9 cellular contexts compared by ENCODE assay signal in genomic region chr6:43669050-43669921, GRCh38. TPM values are rescaled to one million over a fixed set of nuclear protein-coding genes. Genes with fewer than 3 reads are reported as not detected.
DNase-seq lines count a peak whose midpoint lies in the region; ATAC-seq and TF ChIP-seq lines count a peak whose summit lies in the region.
"Had no signal": no experiment of that assay in that cellular context is flagged by ENCODE, and none has a peak within 500 bp of the region (broad histone marks: within the 10 kb centered on the region; RNA-seq: fewer than 3 reads in every experiment).

No MANE protein-coding gene starts in this region.

- H3K27ac ChIP-seq in heart right ventricle (peak overlapping the region; percentile 19 to 85 (median 78)), gastrocnemius medialis (peak overlapping the region; percentile 95 to 97 (median 96))
- H3K27ac ChIP-seq: SJCRH30 had no signal

- in situ Hi-C loops in gastrocnemius medialis (cut with MboI; ENCODE audit: low sequenced_read_pairs in 4 of 4) (loop anchor here (5.0 to 25.0 kb wide), 4 partner anchors 86 to 418 kb away; no protein-coding TSS in a partner anchor), HAP-1 (cut with MboI; ENCODE audit: low sequenced_read_pairs) (loop anchor here (25.0 kb wide), 1 partner anchor 418 kb away; no protein-coding TSS in a partner anchor)

- H3K27me3 Mint-ChIP-seq in activated CD4-positive, alpha-beta memory T cell treated with anti-CD3 and anti-CD28 coated beads, Interleukin-2, amount 10 ng/mL, durations not matched to agents 7 days and 5 days: peaks cover 6% of the 10 kb centered on the region

- H3K27me3 ChIP-seq in heart right ventricle (no peaks in the 10 kb centered on the region), gastrocnemius medialis (no peaks in the 10 kb centered on the region), HAP-1 (ENCODE audit: low read depth) (no peaks in the 10 kb centered on the region)
- H3K27me3 ChIP-seq: SJCRH30 had no signal

- peak in 1 of 2 donors; percentile 7 for TF ChIP-seq POLR2A in gastrocnemius medialis (IDR thresholded peaks at IDR 0.05)

- TF ChIP-seq CTCF in heart right ventricle (IDR thresholded peaks at IDR 0.05) (peak in 1 of 9 donors; percentile 11), gastrocnemius medialis (IDR thresholded peaks at IDR 0.05 in 4 of 5, conservative IDR thresholded peaks at IDR 0.05 in 1 of 5) (no peak)

- POLR2A ChIA-PET in activated CD4-positive, alpha-beta memory T cell treated with anti-CD3 and anti-CD28 coated beads, Interleukin-2, amount 10 ng/mL, durations not matched to agents 7 days and 5 days (lab: Charles Lee): interaction anchor here (0.6 to 2.2 kb wide), 5 partner anchors 11 to 119 kb away, joined by 3 to 23 read pairs (median 5); partner anchors contain the start of genes GTPBP2, MAD2L1BP and MRPS18A

- H3K36me3 ChIP-seq in heart right ventricle (peaks cover 0 to 41% (median 21%) of the 10 kb centered on the region in 9 donors), gastrocnemius medialis (peaks cover 0 to 25% of the 10 kb centered on the region in 2 donors), HAP-1 (replicated peaks) (peaks cover 25% of the 10 kb centered on the region)

- intact Hi-C loops in heart right ventricle (cut with DNase I) (loop anchor here (2.0 to 10.0 kb wide), 13 partner anchors 48 to 410 kb away; partner anchors contain the start of gene VEGFA (in 1 of the 10)), gastrocnemius medialis (cut with DNase I; ENCODE audit: low total_unique reads) (loop anchor here (2.0 kb wide), 2 partner anchors 102 to 284 kb away; partner anchors contain the start of gene VEGFA)

- H3K4me1 Mint-ChIP-seq in activated CD4-positive, alpha-beta memory T cell treated with anti-CD3 and anti-CD28 coated beads, Interleukin-2, amount 10 ng/mL, durations not matched to agents 7 days and 5 days: peaks cover 41% of the 10 kb centered on the region

- CTCF ChIA-PET in activated CD4-positive, alpha-beta memory T cell treated with anti-CD3 and anti-CD28 coated beads, Interleukin-2, amount 10 ng/mL, durations not matched to agents 7 days and 5 days (lab: Charles Lee): interaction anchor here (1.1 to 3.7 kb wide), 10 partner anchors 16 to 410 kb away, joined by 3 to 22 read pairs (median 8); partner anchors contain the start of genes MRPS18A and VEGFA

- DNase-seq in GM03348 (ENCODE audit: low spot score) (peak; percentile 81), heart right ventricle (peak; percentile 72 to 77), gastrocnemius medialis (peak; percentile 62 to 75), T1000 (lab: John Stamatoyannopoulos, UW) (no peak), NCI-H2227 treated with DMSO at 0.1 percent for 48 hours (lab: John Stamatoyannopoulos, UW) (no peak), NCI-H1048 (lab: John Stamatoyannopoulos, UW) (no peak), HAP-1 (ENCODE audit: low spot score in 2 of 2) (no peak)
- DNase-seq in activated CD4-positive, alpha-beta memory T cell treated with anti-CD3 and anti-CD28 coated beads, Interleukin-2, amount 10 ng/mL, durations not matched to agents 7 days and 5 days: no peak

- peak; percentile 62 to 81 (median 70) for ATAC-seq in heart right ventricle
- ATAC-seq in gastrocnemius medialis: peak; percentile 19 to 28

- H3K9me3 ChIP-seq in heart right ventricle (no peaks in the 10 kb centered on the region), gastrocnemius medialis (no peaks in the 10 kb centered on the region), HAP-1 (no peaks in the 10 kb centered on the region)
- H3K9me3 ChIP-seq: SJCRH30 had no signal

- H3K27ac Mint-ChIP-seq in activated CD4-positive, alpha-beta memory T cell treated with anti-CD3 and anti-CD28 coated beads, Interleukin-2, amount 10 ng/mL, durations not matched to agents 7 days and 5 days: peak overlapping the region; percentile 83

- 36 to 37% methylated on average over 15 of the region's 15 CpGs for WGBS in heart right ventricle, 2 donors

- no peaks in the 10 kb centered on the region for H3K9me3 Mint-ChIP-seq in activated CD4-positive, alpha-beta memory T cell treated with anti-CD3 and anti-CD28 coated beads, Interleukin-2, amount 10 ng/mL, durations not matched to agents 7 days and 5 days

- H3K4me3 ChIP-seq in heart right ventricle (no peak overlapping the region), gastrocnemius medialis (no peak overlapping the region), HAP-1 (no peak overlapping the region)
- H3K4me3 ChIP-seq: SJCRH30 had no signal

- H3K36me3 Mint-ChIP-seq in activated CD4-positive, alpha-beta memory T cell treated with anti-CD3 and anti-CD28 coated beads, Interleukin-2, amount 10 ng/mL, durations not matched to agents 7 days and 5 days (ENCODE audit: low read depth): peaks cover 29% of the 10 kb centered on the region

- H3K4me1 ChIP-seq in heart right ventricle (peaks cover 26 to 49% (median 41%) of the 10 kb centered on the region in 9 donors), gastrocnemius medialis (peaks cover 70 to 76% of the 10 kb centered on the region in 2 donors), HAP-1 (no peaks in the 10 kb centered on the region)

- H3K4me3 Mint-ChIP-seq in activated CD4-positive, alpha-beta memory T cell treated with anti-CD3 and anti-CD28 coated beads, Interleukin-2, amount 10 ng/mL, durations not matched to agents 7 days and 5 days: no peak overlapping the region

RNA-seq across cellular contexts. Expression of gene MRPS18A, which starts 18.3 kb away (rescaled TPM):
- total RNA-seq in activated CD4-positive, alpha-beta memory T cell treated with anti-CD3 and anti-CD28 coated beads, Interleukin-2, amount 10 ng/mL, durations not matched to agents 7 days and 5 days: 10 to 100 TPM; 38.5 to 40.5 TPM
- total RNA-seq in heart right ventricle (10 to 100 TPM; 36.0 to 52.9 (median 40.6) TPM), gastrocnemius medialis (100 to 1,000 TPM; 161 to 171 (median 168) TPM)
- 100 to 1,000 TPM in 1 of 2 donors, 10 to 100 TPM in 1; 30.4 to 103 TPM for polyA plus RNA-seq in heart right ventricle

RNA-seq across cellular contexts. Expression of gene RSPH9, which starts 24.4 kb away (rescaled TPM):
- total RNA-seq in activated CD4-positive, alpha-beta memory T cell treated with anti-CD3 and anti-CD28 coated beads, Interleukin-2, amount 10 ng/mL, durations not matched to agents 7 days and 5 days: not detected
- under 1 TPM in 5 of 10 donors, not detected in 5; 0.09 to 0.15 (median 0.12) TPM for total RNA-seq in heart right ventricle
- polyA plus RNA-seq in heart right ventricle: under 1 TPM; 0.44 to 0.45 TPM
- under 1 TPM in 1 of 4 donors, not detected in 3; 0.09 TPM for total RNA-seq in gastrocnemius medialis
- total RNA-seq: SJCRH30 had no signal

RNA-seq across cellular contexts. Expression of gene MAD2L1BP, which starts 33.6 kb away (rescaled TPM):
- total RNA-seq in activated CD4-positive, alpha-beta memory T cell treated with anti-CD3 and anti-CD28 coated beads, Interleukin-2, amount 10 ng/mL, durations not matched to agents 7 days and 5 days: 10 to 100 TPM; 40.4 to 41.8 TPM
- total RNA-seq in heart right ventricle: 10 to 100 TPM; 20.7 to 34.8 (median 28.1) TPM
- polyA plus RNA-seq in heart right ventricle: 10 to 100 TPM; 13.5 to 29.2 TPM
- total RNA-seq in gastrocnemius medialis: 10 to 100 TPM; 25.1 to 55.4 (median 25.2) TPM

RNA-seq across cellular contexts. Expression of gene GTPBP2, which starts 40.2 kb away (rescaled TPM):
- 100 to 1,000 TPM; 107 to 112 TPM for total RNA-seq in activated CD4-positive, alpha-beta memory T cell treated with anti-CD3 and anti-CD28 coated beads, Interleukin-2, amount 10 ng/mL, durations not matched to agents 7 days and 5 days
- total RNA-seq in heart right ventricle: 10 to 100 TPM; 19.5 to 32.1 (median 25.1) TPM
- polyA plus RNA-seq in heart right ventricle: 10 to 100 TPM; 37.3 to 37.9 TPM
- 10 to 100 TPM; 25.0 to 39.4 (median 27.1) TPM for total RNA-seq in gastrocnemius medialis

Comparison
In these comparisons a context has a peak if more than half of its experiments do, and no peak if none do; other contexts are left out.
1. DNase-seq: peak in GM03348 (single experiment), heart right ventricle (2 of 2) and gastrocnemius medialis (2 of 2); none in activated CD4-positive, alpha-beta memory T cell treated with anti-CD3 and anti-CD28 coated beads, Interleukin-2, amount 10 ng/mL, durations not matched to agents 7 days and 5 days (single experiment), T1000 (single experiment), NCI-H2227 treated with DMSO at 0.1 percent for 48 hours (single experiment), NCI-H1048 (single experiment) and HAP-1 (0 of 2).